In genomic region chr2:33032245-33032644, GRCh38 we compare ENCODE assay signal across 7 cellular contexts.
"Had no signal": no experiment of that assay in that cellular context is flagged by ENCODE, and none has a peak within 500 bp of the region (broad histone marks: within the 10 kb centered on the region; RNA-seq: fewer than 3 reads in every experiment).

No MANE protein-coding gene starts in this region.

- H3K4me3 Mint-ChIP-seq: GM23338, H9, HFFc6 had no signal

- ATAC-seq: GM23338, HepG2 had no signal

- H3K27ac ChIP-seq: HL-60 had no signal

- H2AFZ ChIP-seq: GM23338 had no signal

- H3K9me3 Mint-ChIP-seq: GM23338, H9, HFFc6 had no signal

- H3K4me2 ChIP-seq: GM23338 had no signal

- DNase-seq: H9, HCEC 1CT, HFFc6 had no signal

- H3K27ac Mint-ChIP-seq: GM23338, HFFc6 had no signal

- H3K4me3 ChIP-seq: GM23338, K562 had no signal
